In the genomic region with DNA sequence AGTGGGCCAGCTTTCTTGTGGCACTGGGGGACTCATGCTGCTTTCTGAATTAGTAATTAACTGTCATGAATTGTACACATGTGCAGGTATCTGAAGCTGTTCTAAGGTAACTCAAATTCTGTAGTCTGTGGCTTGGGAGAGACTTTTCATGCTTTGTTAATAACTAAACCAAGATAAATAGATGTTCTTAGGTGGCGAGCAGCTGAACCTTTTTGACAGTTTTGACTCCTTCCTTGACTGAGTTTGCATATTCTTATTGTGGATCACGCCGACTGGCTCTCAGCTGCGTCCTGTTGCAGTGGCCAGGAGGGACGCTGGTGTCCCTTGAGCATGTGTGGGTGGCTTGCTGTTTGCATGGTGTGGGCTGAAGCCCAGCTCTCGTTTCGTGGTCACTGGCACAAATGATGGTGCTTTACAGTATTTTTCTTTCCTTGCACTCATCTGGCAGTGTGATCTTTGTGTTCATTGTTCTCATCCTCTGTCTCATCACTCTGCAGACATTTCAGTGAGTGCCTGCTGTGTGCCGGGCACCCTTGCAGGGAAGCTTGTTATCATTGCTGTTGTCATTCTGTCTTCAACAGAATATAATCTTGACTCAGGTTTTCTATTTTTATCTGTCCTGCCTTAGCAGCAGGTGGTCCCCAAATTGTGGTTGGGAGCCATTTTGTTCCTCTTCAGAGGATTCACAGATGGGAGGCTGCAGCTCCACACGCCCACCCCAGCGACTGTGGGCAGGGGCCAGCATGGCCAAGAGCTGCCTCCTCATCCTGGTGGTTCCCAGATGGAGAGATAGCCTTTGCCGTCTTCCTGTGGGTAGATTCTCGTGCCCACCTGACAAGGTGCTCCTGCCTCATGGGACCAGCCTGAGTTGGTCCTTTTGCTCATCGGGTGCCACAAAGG, we compare ENCODE assay signal across 1 cellular context.
TF ChIP-seq lines count a peak whose summit lies in the region.

No MANE protein-coding gene starts in this region.

TF ChIP-seq in GM12878, 131 proteins besides CTCF, POLR2A, EP300 and RAD21 (continued from another document and continues in another):
- TF ChIP-seq E2F8 (IDR thresholded peaks at IDR 0.05; ENCODE audit: low read depth, partially characterized antibody) (no peak), TAF1 (IDR thresholded peaks at IDR 0.05; ENCODE audit: borderline replicate concordance, low read depth, low read length) (peak; percentile 57; the same call in 1 of the 2 replicates), SPI1 (IDR thresholded peaks at IDR 0.05; ENCODE audit: borderline replicate concordance, insufficient read depth, low read depth, low read length) (no peak), CBX3 (IDR thresholded peaks at IDR 0.05; ENCODE audit: borderline replicate concordance, low read depth) (no peak), ESRRA (IDR thresholded peaks at IDR 0.05; ENCODE audit: low read length) (no peak), SMARCA5 (IDR thresholded peaks at IDR 0.05) (peak; percentile 75), BHLHE40 (IDR thresholded peaks at IDR 0.05; ENCODE audit: borderline replicate concordance in 1 of 2, low read depth in 2 of 2, low read length in 1 of 2) (peak; percentile 90 to 91), SUPT20H (IDR thresholded peaks at IDR 0.05; ENCODE audit: borderline replicate concordance, control insufficient read depth, low read depth, low read length) (no peak), MTA2 (IDR thresholded peaks at IDR 0.05; ENCODE audit: low read depth) (peak; percentile 86), TARDBP (IDR thresholded peaks at IDR 0.05; ENCODE audit: borderline replicate concordance) (no peak), JUNB (IDR thresholded peaks at IDR 0.05) (peak; percentile 91), BCL11A (IDR thresholded peaks at IDR 0.05; ENCODE audit: low read depth, low read length) (peak; percentile 78), STAT1 (conservative IDR thresholded peaks at IDR 0.05) (peak; percentile 26; the same call in 1 of the 2 replicates), ZNF24 (IDR thresholded peaks at IDR 0.05) (peak; percentile 89), NR2C2 (IDR thresholded peaks at IDR 0.05; ENCODE audit: borderline replicate concordance, control insufficient read depth, insufficient read length, low read depth) (no peak), RUNX3 (IDR thresholded peaks at IDR 0.05; ENCODE audit: low read length) (no peak), IKZF2 (IDR thresholded peaks at IDR 0.05) (peak; percentile 78 to 80; a peak in 2 of 4 replicates), CHD1 (IDR thresholded peaks at IDR 0.05; ENCODE audit: low read depth, low read length) (peak; percentile 56; the same call in 1 of the 2 replicates), BMI1 (IDR thresholded peaks at IDR 0.05; ENCODE audit: borderline replicate concordance) (no peak; the same call in none of the 2 replicates), RELA (IDR thresholded peaks at IDR 0.05; ENCODE audit: borderline replicate concordance, partially characterized antibody) (no peak), USF2 (IDR thresholded peaks at IDR 0.05; ENCODE audit: borderline replicate concordance, low read depth, low read length) (no peak), YBX1 (IDR thresholded peaks at IDR 0.05) (0 out of 2 replicates have a peak, but pooled peaks have one; percentile 47), SMAD5 (IDR thresholded peaks at IDR 0.05; ENCODE audit: low read depth) (no peak; the same call in none of the 2 replicates), ZNF384 (IDR thresholded peaks at IDR 0.05; ENCODE audit: borderline replicate concordance, low read depth, low read length) (no peak), KLF5 (IDR thresholded peaks at IDR 0.05; ENCODE audit: partially characterized antibody) (no peak), IRF3 (IDR thresholded peaks at IDR 0.05) (no peak; the same call in 1 of the 2 replicates), ATF3 (IDR thresholded peaks at IDR 0.05; ENCODE audit: borderline replicate concordance, extremely low read depth, low read depth, low read length) (no peak), PBX3 (IDR thresholded peaks at IDR 0.05; ENCODE audit: insufficient replicate concordance, low read depth, low read length) (peak; percentile 35), PML (IDR thresholded peaks at IDR 0.05; ENCODE audit: low read length) (no peak), NR2C1 (IDR thresholded peaks at IDR 0.05) (no peak), ZSCAN29 (IDR thresholded peaks at IDR 0.05) (no peak), STAT3 (IDR thresholded peaks at IDR 0.05; ENCODE audit: low read depth, low read length) (no peak; the same call in 1 of the 2 replicates), SIN3A (IDR thresholded peaks at IDR 0.05; ENCODE audit: low read depth, low read length) (peak; percentile 93), SRF (IDR thresholded peaks at IDR 0.05; ENCODE audit: low read depth in 2 of 2, low read length in 2 of 2) (no peak), FOXK2 (IDR thresholded peaks at IDR 0.05) (no peak; the same call in 1 of the 2 replicates), GATAD2B (conservative IDR thresholded peaks at IDR 0.05; ENCODE audit: low read depth) (peak; percentile 94), PKNOX1 (IDR thresholded peaks at IDR 0.05) (peak; percentile 67), ZNF274 (IDR thresholded peaks at IDR 0.05; ENCODE audit: insufficient read depth, insufficient read length) (no peak), ZBED1 (IDR thresholded peaks at IDR 0.05; ENCODE audit: borderline replicate concordance) (peak; percentile 97; the same call in 1 of the 2 replicates)
- TF ChIP-seq, protein P1, sequence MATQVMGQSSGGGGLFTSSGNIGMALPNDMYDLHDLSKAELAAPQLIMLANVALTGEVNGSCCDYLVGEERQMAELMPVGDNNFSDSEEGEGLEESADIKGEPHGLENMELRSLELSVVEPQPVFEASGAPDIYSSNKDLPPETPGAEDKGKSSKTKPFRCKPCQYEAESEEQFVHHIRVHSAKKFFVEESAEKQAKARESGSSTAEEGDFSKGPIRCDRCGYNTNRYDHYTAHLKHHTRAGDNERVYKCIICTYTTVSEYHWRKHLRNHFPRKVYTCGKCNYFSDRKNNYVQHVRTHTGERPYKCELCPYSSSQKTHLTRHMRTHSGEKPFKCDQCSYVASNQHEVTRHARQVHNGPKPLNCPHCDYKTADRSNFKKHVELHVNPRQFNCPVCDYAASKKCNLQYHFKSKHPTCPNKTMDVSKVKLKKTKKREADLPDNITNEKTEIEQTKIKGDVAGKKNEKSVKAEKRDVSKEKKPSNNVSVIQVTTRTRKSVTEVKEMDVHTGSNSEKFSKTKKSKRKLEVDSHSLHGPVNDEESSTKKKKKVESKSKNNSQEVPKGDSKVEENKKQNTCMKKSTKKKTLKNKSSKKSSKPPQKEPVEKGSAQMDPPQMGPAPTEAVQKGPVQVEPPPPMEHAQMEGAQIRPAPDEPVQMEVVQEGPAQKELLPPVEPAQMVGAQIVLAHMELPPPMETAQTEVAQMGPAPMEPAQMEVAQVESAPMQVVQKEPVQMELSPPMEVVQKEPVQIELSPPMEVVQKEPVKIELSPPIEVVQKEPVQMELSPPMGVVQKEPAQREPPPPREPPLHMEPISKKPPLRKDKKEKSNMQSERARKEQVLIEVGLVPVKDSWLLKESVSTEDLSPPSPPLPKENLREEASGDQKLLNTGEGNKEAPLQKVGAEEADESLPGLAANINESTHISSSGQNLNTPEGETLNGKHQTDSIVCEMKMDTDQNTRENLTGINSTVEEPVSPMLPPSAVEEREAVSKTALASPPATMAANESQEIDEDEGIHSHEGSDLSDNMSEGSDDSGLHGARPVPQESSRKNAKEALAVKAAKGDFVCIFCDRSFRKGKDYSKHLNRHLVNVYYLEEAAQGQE (IDR thresholded peaks at IDR 0.05; ENCODE audit: low read depth, low read length), result no peak; the same call in 1 of the 2 replicates
- TF ChIP-seq, protein P2, sequence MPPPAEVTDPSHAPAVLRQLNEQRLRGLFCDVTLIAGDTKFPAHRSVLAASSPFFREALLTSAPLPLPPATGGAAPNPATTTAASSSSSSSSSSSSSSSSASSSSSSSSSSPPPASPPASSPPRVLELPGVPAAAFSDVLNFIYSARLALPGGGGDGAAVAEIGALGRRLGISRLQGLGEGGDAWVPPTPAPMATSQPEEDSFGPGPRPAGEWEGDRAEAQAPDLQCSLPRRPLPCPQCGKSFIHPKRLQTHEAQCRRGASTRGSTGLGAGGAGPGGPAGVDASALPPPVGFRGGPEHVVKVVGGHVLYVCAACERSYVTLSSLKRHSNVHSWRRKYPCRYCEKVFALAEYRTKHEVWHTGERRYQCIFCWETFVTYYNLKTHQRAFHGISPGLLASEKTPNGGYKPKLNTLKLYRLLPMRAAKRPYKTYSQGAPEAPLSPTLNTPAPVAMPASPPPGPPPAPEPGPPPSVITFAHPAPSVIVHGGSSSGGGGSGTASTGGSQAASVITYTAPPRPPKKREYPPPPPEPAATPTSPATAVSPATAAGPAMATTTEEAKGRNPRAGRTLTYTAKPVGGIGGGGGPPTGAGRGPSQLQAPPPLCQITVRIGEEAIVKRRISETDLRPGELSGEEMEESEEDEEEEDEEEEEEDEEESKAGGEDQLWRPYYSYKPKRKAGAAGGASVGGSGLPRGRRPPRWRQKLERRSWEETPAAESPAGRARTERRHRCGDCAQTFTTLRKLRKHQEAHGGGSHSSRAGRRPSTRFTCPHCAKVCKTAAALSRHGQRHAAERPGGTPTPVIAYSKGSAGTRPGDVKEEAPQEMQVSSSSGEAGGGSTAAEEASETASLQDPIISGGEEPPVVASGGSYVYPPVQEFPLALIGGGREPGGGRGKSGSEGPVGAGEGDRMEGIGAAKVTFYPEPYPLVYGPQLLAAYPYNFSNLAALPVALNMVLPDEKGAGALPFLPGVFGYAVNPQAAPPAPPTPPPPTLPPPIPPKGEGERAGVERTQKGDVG (CRISPR knock-in tag; IDR thresholded peaks at IDR 0.05), result no peak
- TF ChIP-seq, protein P3, sequence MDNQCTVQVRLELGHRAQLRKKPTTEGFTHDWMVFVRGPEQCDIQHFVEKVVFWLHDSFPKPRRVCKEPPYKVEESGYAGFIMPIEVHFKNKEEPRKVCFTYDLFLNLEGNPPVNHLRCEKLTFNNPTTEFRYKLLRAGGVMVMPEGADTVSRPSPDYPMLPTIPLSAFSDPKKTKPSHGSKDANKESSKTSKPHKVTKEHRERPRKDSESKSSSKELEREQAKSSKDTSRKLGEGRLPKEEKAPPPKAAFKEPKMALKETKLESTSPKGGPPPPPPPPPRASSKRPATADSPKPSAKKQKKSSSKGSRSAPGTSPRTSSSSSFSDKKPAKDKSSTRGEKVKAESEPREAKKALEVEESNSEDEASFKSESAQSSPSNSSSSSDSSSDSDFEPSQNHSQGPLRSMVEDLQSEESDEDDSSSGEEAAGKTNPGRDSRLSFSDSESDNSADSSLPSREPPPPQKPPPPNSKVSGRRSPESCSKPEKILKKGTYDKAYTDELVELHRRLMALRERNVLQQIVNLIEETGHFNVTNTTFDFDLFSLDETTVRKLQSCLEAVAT (IDR thresholded peaks at IDR 0.05), result peak; percentile 72
